19 cellular contexts compared by ENCODE assay signal in genomic region chr10:36676321-36677169, GRCh38.
DNase-seq lines count a peak whose midpoint lies in the region; ATAC-seq and TF ChIP-seq lines count a peak whose summit lies in the region.
"Had no signal": no experiment of that assay in that cellular context is flagged by ENCODE, and none has a peak within 500 bp of the region (broad histone marks: within the 10 kb centered on the region; RNA-seq: fewer than 3 reads in every experiment).

No MANE protein-coding gene starts in this region.

- H3K27me3 ChIP-seq in A673 (replicated peaks; ENCODE audit: insufficient read depth, low read depth, low read length, poor library complexity), result no peaks in the 10 kb centered on the region
- H3K27me3 ChIP-seq in fibroblast of lung (ENCODE audit: control insufficient read depth, insufficient read depth, low read length), result no peaks in the 10 kb centered on the region
- no peaks in the 10 kb centered on the region for H3K27me3 ChIP-seq in CD8-positive, alpha-beta T cell (ENCODE audit: insufficient read depth, low read length)
- H3K27me3 ChIP-seq: upper lobe of right lung had no signal

- no peaks in the 10 kb centered on the region for H3K27me3 Mint-ChIP-seq in CD8-positive, alpha-beta T cell (ENCODE audit: low read depth)
- H3K27me3 Mint-ChIP-seq: activated CD4-positive, alpha-beta memory T cell treated with anti-CD3 and anti-CD28 coated beads, Interleukin-2, amount 10 ng/mL, durations not matched to agents 7 days and 5 days had no signal

- DNase-seq in A673 (ENCODE audit: low spot score) (peak; percentile 77), NCI-H2196 (lab: John Stamatoyannopoulos, UW; ENCODE audit: unreplicated experiment) (peak; percentile 28), fibroblast of lung (ENCODE audit: low read depth in 2 of 2) (peak; percentile 26 to 82), T-helper 2 cell (no peak)
- no peak for DNase-seq in CD8-positive, alpha-beta T cell
- DNase-seq: activated CD4-positive, alpha-beta memory T cell treated with anti-CD3 and anti-CD28 coated beads, Interleukin-2, amount 10 ng/mL, durations not matched to agents 7 days and 5 days; activated gamma-delta T cell treated with Interleukin-2 at 50 U/mL for 16 hours; AML-193; central memory CD4-positive, alpha-beta T cell; NCI-H187; OCI-M1; T1000; upper lobe of right lung had no signal

- H3K36me3 ChIP-seq in A673 (ENCODE audit: insufficient read depth, low read length, poor library complexity, severe bottlenecking) (no peaks in the 10 kb centered on the region), HEK293 (ENCODE audit: control insufficient read depth in 2 of 2, insufficient read depth in 1 of 2, low read length in 2 of 2) (no peaks in the 10 kb centered on the region), fibroblast of lung (ENCODE audit: control insufficient read depth, insufficient read depth, low read length) (no peaks in the 10 kb centered on the region)
- H3K36me3 ChIP-seq in CD8-positive, alpha-beta T cell (ENCODE audit: insufficient read depth, low read length), result no peaks in the 10 kb centered on the region
- H3K36me3 ChIP-seq: HAP-1, upper lobe of right lung had no signal

- no peak overlapping the region for H3K4me2 ChIP-seq in fibroblast of lung (ENCODE audit: extremely low read depth, insufficient read depth, low read length)

- H3K4me1 ChIP-seq in A673 (ENCODE audit: insufficient read depth, low read length, poor library complexity, severe bottlenecking) (peaks cover 17% of the 10 kb centered on the region), HEK293 (ENCODE audit: control insufficient read depth, insufficient read depth, low read length) (peaks cover 18% of the 10 kb centered on the region), fibroblast of lung (ENCODE audit: control insufficient read depth, extremely low read depth, insufficient read depth, low read length) (peaks cover 3% of the 10 kb centered on the region)
- H3K4me1 ChIP-seq in CD8-positive, alpha-beta T cell (ENCODE audit: insufficient read depth, low read length), result no peaks in the 10 kb centered on the region
- H3K4me1 ChIP-seq: HAP-1, upper lobe of right lung had no signal

- peaks cover 4% of the 10 kb centered on the region for H3K9me3 Mint-ChIP-seq in CD8-positive, alpha-beta T cell
- H3K9me3 Mint-ChIP-seq: mesothelial cell of epicardium had no signal

- H3K27ac ChIP-seq in A673 (ENCODE audit: low read depth, low read length, poor library complexity, severe bottlenecking) (peak overlapping the region; percentile 17), HEK293 (ENCODE audit: extremely low read depth, low read depth, low read length) (peak overlapping the region; percentile 19; the same call in 1 of the 2 replicates), fibroblast of lung (ENCODE audit: insufficient read depth, low read length) (no peak overlapping the region)
- no peak overlapping the region for H3K27ac ChIP-seq in CD8-positive, alpha-beta T cell (ENCODE audit: low read depth, low read length)
- H3K27ac ChIP-seq: epithelial cell of prostate, upper lobe of right lung had no signal

- no peak overlapping the region for H3K27ac Mint-ChIP-seq in CD8-positive, alpha-beta T cell
- H3K27ac Mint-ChIP-seq: activated CD4-positive, alpha-beta memory T cell treated with anti-CD3 and anti-CD28 coated beads, Interleukin-2, amount 10 ng/mL, durations not matched to agents 7 days and 5 days; mesothelial cell of epicardium had no signal

- CTCF ChIA-PET in A673 (lab: Charles Lee) (no interaction called here), HEK293 (lab: Yijun Ruan, JAX) (interaction anchor here (0.6 to 0.7 kb wide), 3 partner anchors 31 to 305 kb away, joined by 3 to 4 read pairs (median 3); no protein-coding TSS in a partner anchor)
- CTCF ChIA-PET in CD8-positive, alpha-beta T cell (lab: Charles Lee), result no interaction called here

- TF ChIP-seq CTCF in A673 (conservative IDR thresholded peaks at IDR 0.05; ENCODE audit: low read depth, low read length) (no peak), HEK293 (tag by site-specific recombination; IDR thresholded peaks at IDR 0.05) (no peak), fibroblast of lung (conservative IDR thresholded peaks at IDR 0.05 in 1 of 2, IDR thresholded peaks at IDR 0.05 in 1 of 2; ENCODE audit: low read depth in 1 of 2, low read length in 2 of 2) (no peak)
- TF ChIP-seq CTCF in CD8-positive, alpha-beta T cell (IDR thresholded peaks at IDR 0.05), result no peak

- no peaks in the 10 kb centered on the region for H3K36me3 Mint-ChIP-seq in CD8-positive, alpha-beta T cell
- H3K36me3 Mint-ChIP-seq: mesothelial cell of epicardium had no signal

- H2AFZ ChIP-seq in fibroblast of lung (ENCODE audit: low read length), result no peak overlapping the region

- H3K9ac ChIP-seq in fibroblast of lung (ENCODE audit: insufficient read depth, low read length), result no peak overlapping the region

- H3K4me3 ChIP-seq in A673 (ENCODE audit: low read depth, low read length, poor library complexity, severe bottlenecking) (no peak overlapping the region), HEK293 (ENCODE audit: low read depth, low read length) (no peak overlapping the region), fibroblast of lung (replicated peaks in 1 of 4; ENCODE audit: control extremely low read depth in 1 of 4, insufficient read depth in 1 of 4, low read depth in 3 of 4, low read length in 4 of 4) (no peak overlapping the region)
- H3K4me3 ChIP-seq in CD8-positive, alpha-beta T cell (ENCODE audit: low read depth, low read length), result no peak overlapping the region
- H3K4me3 ChIP-seq: HAP-1, upper lobe of right lung had no signal

- no TSS peak for BruUV-seq in A673 (replicated peaks; lab: Mats Ljungman, UMichigan)

- H4K20me1 ChIP-seq in fibroblast of lung (ENCODE audit: control insufficient read depth, extremely low read depth, insufficient read depth, low read length), result no peaks in the 10 kb centered on the region

- ATAC-seq in esophagus mucosa (no peak), GM21360 (IDR thresholded peaks at IDR 0.05; ENCODE audit: unreplicated experiment) (no peak)
- no peak for ATAC-seq in CD8-positive, alpha-beta T cell
- ATAC-seq: upper lobe of right lung had no signal

- H3K4me1 Mint-ChIP-seq in CD8-positive, alpha-beta T cell (ENCODE audit: low read depth), result no peaks in the 10 kb centered on the region
- H3K4me1 Mint-ChIP-seq: activated CD4-positive, alpha-beta memory T cell treated with anti-CD3 and anti-CD28 coated beads, Interleukin-2, amount 10 ng/mL, durations not matched to agents 7 days and 5 days had no signal

- no peaks in the 10 kb centered on the region for H3K9me3 ChIP-seq in A673 (ENCODE audit: low read depth, low read length, poor library complexity, severe bottlenecking)
- H3K9me3 ChIP-seq in HEK293 (ENCODE audit: control insufficient read depth, insufficient read depth, low read depth, low read length), result no peaks in the 10 kb centered on the region
- no peaks in the 10 kb centered on the region for H3K9me3 ChIP-seq in fibroblast of lung (ENCODE audit: control insufficient read depth, insufficient read depth, low read depth, low read length)
- no peaks in the 10 kb centered on the region for H3K9me3 ChIP-seq in CD8-positive, alpha-beta T cell (ENCODE audit: low read length)
- H3K9me3 ChIP-seq: HAP-1, upper lobe of right lung had no signal

- POLR2A ChIA-PET in A673 (lab: Charles Lee; ENCODE audit: low non-redundant PET) (no interaction called here), HEK293 (lab: Yijun Ruan, JAX) (no interaction called here)
- POLR2A ChIA-PET in CD8-positive, alpha-beta T cell (lab: Charles Lee), result no interaction called here

- intact Hi-C loops in A673 (cut with micrococcal nuclease; ENCODE audit: unreplicated experiment), result no loop called here
- intact Hi-C loops in CD8-positive, alpha-beta T cell (cut with DNase I, micrococcal nuclease), result no loop called here

- H3K79me2 ChIP-seq in fibroblast of lung (ENCODE audit: control insufficient read depth, insufficient read depth, low read length), result no peaks in the 10 kb centered on the region

- H3K4me3 Mint-ChIP-seq in CD8-positive, alpha-beta T cell, result no peak overlapping the region
- H3K4me3 Mint-ChIP-seq: activated CD4-positive, alpha-beta memory T cell treated with anti-CD3 and anti-CD28 coated beads, Interleukin-2, amount 10 ng/mL, durations not matched to agents 7 days and 5 days; mesothelial cell of epicardium had no signal

TF ChIP-seq in HEK293, 187 proteins besides CTCF, POLR2A, EP300 and RAD21 (continues in another document):
- TF ChIP-seq ZBTB49 (tag by site-specific recombination; IDR thresholded peaks at IDR 0.05; ENCODE audit: low read depth), result no peak
- 0 out of 2 replicates have a peak, but pooled peaks have one; percentile 39 for TF ChIP-seq ZSCAN16 (tag by site-specific recombination; IDR thresholded peaks at IDR 0.05)
- 0 out of 2 replicates have a peak, but pooled peaks have one; percentile 41 for TF ChIP-seq ZXDB (tag by site-specific recombination; IDR thresholded peaks at IDR 0.05)
- peak; percentile 83 for TF ChIP-seq ZBTB17 (tag by site-specific recombination; IDR thresholded peaks at IDR 0.05)
- TF ChIP-seq EGR2 (tag by site-specific recombination; IDR thresholded peaks at IDR 0.05; ENCODE audit: low read depth), result no peak
- TF ChIP-seq OVOL3 (tag by site-specific recombination; IDR thresholded peaks at IDR 0.05), result peak; percentile 16; the same call in 1 of the 2 replicates

Comparison
In these comparisons a context has a peak if more than half of its experiments do, and no peak if none do; other contexts are left out.
1. DNase-seq: peak in A673 (single experiment), NCI-H2196 (single experiment) and fibroblast of lung (2 of 2); none in T-helper 2 cell (0 of 5) and CD8-positive, alpha-beta T cell (0 of 7).
2. H3K27ac ChIP-seq: peak in A673 (single experiment) and HEK293 (single experiment); none in fibroblast of lung (single experiment) and CD8-positive, alpha-beta T cell (single experiment).